Comparison of ENCODE assay signal across 1 cellular context in the genomic region with DNA sequence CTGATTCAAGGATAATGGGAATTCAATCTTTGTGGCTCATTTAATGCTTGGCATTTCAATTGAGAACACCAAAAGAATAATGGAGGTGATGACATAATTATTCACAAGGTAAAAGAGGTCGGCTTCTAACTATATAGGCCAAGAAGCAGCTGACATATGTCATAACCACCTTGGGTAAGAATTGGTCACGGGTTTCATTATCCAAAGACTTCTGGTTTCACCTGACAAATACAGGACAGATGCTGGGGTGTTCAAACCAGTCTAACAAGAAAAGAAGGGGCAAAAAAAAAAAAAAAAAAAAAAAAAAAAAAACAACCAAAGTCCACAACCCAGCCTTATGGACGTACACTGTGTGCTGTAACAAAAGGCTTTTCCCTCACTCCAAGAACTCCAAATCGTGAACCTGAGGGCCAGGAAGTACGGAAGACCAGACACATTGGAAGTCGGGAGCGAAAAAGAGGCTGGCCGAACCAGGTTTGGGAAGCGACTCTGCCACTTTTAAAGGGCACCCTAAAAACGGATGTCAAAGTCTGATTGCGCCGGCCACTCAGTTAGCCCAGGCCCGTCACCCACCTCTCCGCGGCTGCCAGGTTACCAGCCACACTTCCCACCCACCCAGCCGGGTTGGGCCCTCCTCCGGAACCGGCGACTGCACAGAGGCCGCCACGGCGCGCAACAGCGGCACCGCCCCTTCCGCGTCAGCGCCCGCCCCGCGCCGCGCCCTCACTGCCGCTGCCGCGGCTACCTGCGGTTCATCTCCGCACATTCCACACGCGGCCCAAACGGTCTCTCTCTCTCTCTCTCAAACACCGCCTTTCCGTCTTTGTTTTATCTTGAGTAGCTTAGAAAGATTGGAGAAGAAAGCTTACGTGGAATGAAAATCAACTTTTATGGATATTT.
TF ChIP-seq lines count a peak whose summit lies in the region.

A gene with protein sequence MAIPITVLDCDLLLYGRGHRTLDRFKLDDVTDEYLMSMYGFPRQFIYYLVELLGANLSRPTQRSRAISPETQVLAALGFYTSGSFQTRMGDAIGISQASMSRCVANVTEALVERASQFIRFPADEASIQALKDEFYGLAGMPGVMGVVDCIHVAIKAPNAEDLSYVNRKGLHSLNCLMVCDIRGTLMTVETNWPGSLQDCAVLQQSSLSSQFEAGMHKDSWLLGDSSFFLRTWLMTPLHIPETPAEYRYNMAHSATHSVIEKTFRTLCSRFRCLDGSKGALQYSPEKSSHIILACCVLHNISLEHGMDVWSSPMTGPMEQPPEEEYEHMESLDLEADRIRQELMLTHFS (minus strand): TSS at position 677 of the 900 bp plus-strand sequence. CDS start 990 bp downstream, outside the sequence.

TF ChIP-seq in HepG2, 621 proteins besides CTCF, POLR2A, EP300 and RAD21 (continued from another document and continues in another):
- no peak for TF ChIP-seq NFAT5 (CRISPR knock-in tag; IDR thresholded peaks at IDR 0.05)
- peak; percentile 76 for TF ChIP-seq ZGPAT (CRISPR knock-in tag; IDR thresholded peaks at IDR 0.05)
- TF ChIP-seq NR2F1 (CRISPR knock-in tag; IDR thresholded peaks at IDR 0.05) = no peak
- TF ChIP-seq SNAPC2 (CRISPR knock-in tag; IDR thresholded peaks at IDR 0.05) = 0 out of 2 replicates have a peak, but pooled peaks have one; percentile 58
- TF ChIP-seq NCOR1 (IDR thresholded peaks at IDR 0.05; ENCODE audit: borderline replicate concordance, low read length) = peak; percentile 87; the same call in 1 of the 2 replicates
- TF ChIP-seq ZNF780A (CRISPR knock-in tag; IDR thresholded peaks at IDR 0.05) = no peak
- peak; percentile 76 for TF ChIP-seq KAT8 (CRISPR knock-in tag; IDR thresholded peaks at IDR 0.05)
- TF ChIP-seq KDM2A (CRISPR knock-in tag; IDR thresholded peaks at IDR 0.05; ENCODE audit: borderline replicate concordance, low read depth) = peak; percentile 53; the same call in 1 of the 2 replicates
- no peak for TF ChIP-seq ZNF263 (CRISPR knock-in tag; IDR thresholded peaks at IDR 0.05)
- TF ChIP-seq MTA1 (CRISPR knock-in tag; IDR thresholded peaks at IDR 0.05; ENCODE audit: borderline replicate concordance) = 0 out of 2 replicates have a peak, but pooled peaks have one; percentile 8
- no peak for TF ChIP-seq GLMP (CRISPR knock-in tag; IDR thresholded peaks at IDR 0.05; ENCODE audit: borderline replicate concordance)
- no peak for TF ChIP-seq CEBPB (IDR thresholded peaks at IDR 0.05; ENCODE audit: borderline replicate concordance, low read depth, low read length)
- no peak for TF ChIP-seq ZNF264 (CRISPR knock-in tag; IDR thresholded peaks at IDR 0.05)
- TF ChIP-seq STAG1 (CRISPR knock-in tag; IDR thresholded peaks at IDR 0.05) = peak; percentile 15; the same call in 1 of the 2 replicates
- no peak for TF ChIP-seq ZBTB3 (CRISPR knock-in tag; IDR thresholded peaks at IDR 0.05; ENCODE audit: borderline replicate concordance, low read depth)
- TF ChIP-seq, protein P1, sequence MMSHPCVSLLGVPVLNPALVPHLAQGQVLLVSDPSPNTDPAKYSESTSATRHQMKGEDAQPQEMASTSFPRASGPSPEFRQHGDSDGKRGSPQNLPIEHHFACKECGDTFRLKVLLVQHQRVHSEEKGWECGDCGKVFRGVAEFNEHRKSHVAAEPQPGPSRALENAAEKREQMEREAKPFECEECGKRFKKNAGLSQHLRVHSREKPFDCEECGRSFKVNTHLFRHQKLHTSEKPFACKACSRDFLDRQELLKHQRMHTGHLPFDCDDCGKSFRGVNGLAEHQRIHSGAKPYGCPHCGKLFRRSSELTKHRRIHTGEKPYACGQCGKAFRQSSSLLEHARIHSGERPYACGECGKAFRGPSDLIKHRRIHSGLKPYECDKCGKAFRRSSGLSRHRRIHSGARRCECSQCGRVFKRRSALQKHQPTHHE (CRISPR knock-in tag; IDR thresholded peaks at IDR 0.05; ENCODE audit: borderline replicate concordance) = no peak
- no peak for TF ChIP-seq MEIS1 (CRISPR knock-in tag; IDR thresholded peaks at IDR 0.05; ENCODE audit: borderline replicate concordance)
- TF ChIP-seq, protein P2, sequence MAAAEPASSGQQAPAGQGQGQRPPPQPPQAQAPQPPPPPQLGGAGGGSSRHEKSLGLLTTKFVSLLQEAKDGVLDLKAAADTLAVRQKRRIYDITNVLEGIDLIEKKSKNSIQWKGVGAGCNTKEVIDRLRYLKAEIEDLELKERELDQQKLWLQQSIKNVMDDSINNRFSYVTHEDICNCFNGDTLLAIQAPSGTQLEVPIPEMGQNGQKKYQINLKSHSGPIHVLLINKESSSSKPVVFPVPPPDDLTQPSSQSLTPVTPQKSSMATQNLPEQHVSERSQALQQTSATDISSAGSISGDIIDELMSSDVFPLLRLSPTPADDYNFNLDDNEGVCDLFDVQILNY (CRISPR knock-in tag; conservative IDR thresholded peaks at IDR 0.05) = peak; percentile 42; the same call in 1 of the 2 replicates
- TF ChIP-seq ZBTB20 (CRISPR knock-in tag; IDR thresholded peaks at IDR 0.05; ENCODE audit: borderline replicate concordance, low read depth) = no peak
- peak; percentile 66; the same call in 1 of the 2 replicates for TF ChIP-seq TFDP1 (CRISPR knock-in tag; IDR thresholded peaks at IDR 0.05; ENCODE audit: borderline replicate concordance)
- TF ChIP-seq ZNF720 (CRISPR knock-in tag; IDR thresholded peaks at IDR 0.05) = no peak
- TF ChIP-seq SMAD1 (CRISPR knock-in tag; IDR thresholded peaks at IDR 0.05; ENCODE audit: borderline replicate concordance, low read depth) = 0 out of 2 replicates have a peak, but pooled peaks have one; percentile 15
- TF ChIP-seq ZBTB42 (CRISPR knock-in tag; IDR thresholded peaks at IDR 0.05) = no peak
- TF ChIP-seq DRAP1 (CRISPR knock-in tag; IDR thresholded peaks at IDR 0.05) = peak; percentile 23; the same call in 1 of the 2 replicates
- no peak for TF ChIP-seq NBN (conservative IDR thresholded peaks at IDR 0.05)
- TF ChIP-seq SRSF4 (IDR thresholded peaks at IDR 0.05; ENCODE audit: low read depth, low read length, poor library complexity, severe bottlenecking) = no peak
- 0 out of 2 replicates have a peak, but pooled peaks have one; percentile 48 for TF ChIP-seq KDM5B (CRISPR knock-in tag; IDR thresholded peaks at IDR 0.05; ENCODE audit: borderline replicate concordance)
- no peak for TF ChIP-seq KDM3A (CRISPR knock-in tag; IDR thresholded peaks at IDR 0.05; ENCODE audit: low read depth)
- TF ChIP-seq GABPA (IDR thresholded peaks at IDR 0.05; ENCODE audit: low read depth, low read length) = peak; percentile 79
- peak; percentile 74 for TF ChIP-seq GABPA (CRISPR knock-in tag; IDR thresholded peaks at IDR 0.05; ENCODE audit: low read depth)
- TF ChIP-seq ZBTB1 (CRISPR knock-in tag; IDR thresholded peaks at IDR 0.05; ENCODE audit: borderline replicate concordance) = no peak
- no peak for TF ChIP-seq AFF4 (CRISPR knock-in tag; IDR thresholded peaks at IDR 0.05)
- TF ChIP-seq, protein P3, sequence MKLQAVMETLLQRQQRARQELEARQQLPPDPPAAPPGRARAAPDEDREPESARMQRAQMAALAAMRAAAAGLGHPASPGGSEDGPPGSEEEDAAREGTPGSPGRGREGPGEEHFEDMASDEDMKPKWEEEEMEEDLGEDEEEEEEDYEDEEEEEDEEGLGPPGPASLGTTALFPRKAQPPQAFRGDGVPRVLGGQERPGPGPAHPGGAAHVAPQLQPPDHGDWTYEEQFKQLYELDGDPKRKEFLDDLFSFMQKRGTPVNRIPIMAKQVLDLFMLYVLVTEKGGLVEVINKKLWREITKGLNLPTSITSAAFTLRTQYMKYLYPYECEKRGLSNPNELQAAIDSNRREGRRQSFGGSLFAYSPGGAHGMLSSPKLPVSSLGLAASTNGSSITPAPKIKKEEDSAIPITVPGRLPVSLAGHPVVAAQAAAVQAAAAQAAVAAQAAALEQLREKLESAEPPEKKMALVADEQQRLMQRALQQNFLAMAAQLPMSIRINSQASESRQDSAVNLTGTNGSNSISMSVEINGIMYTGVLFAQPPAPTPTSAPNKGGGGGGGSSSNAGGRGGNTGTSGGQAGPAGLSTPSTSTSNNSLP (IDR thresholded peaks at IDR 0.05; ENCODE audit: low read depth, low read length) = peak; percentile 29; the same call in 1 of the 2 replicates
